ENCODE assay signal across 21 cellular contexts in genomic region chrX:120773801-120774200, GRCh38.
"Had no signal": no experiment of that assay in that cellular context is flagged by ENCODE, and none has a peak within 500 bp of the region (broad histone marks: within the 10 kb centered on the region; RNA-seq: fewer than 3 reads in every experiment).

No MANE protein-coding gene starts in this region.

- H3K9me3 ChIP-seq: esophagus muscularis mucosa, gastrocnemius medialis, left lung, lower lobe of right lung, neutrophil, psoas muscle, sigmoid colon, thoracic aorta, transverse colon had no signal

- H3K4me3 ChIP-seq: esophagus muscularis mucosa, gastrocnemius medialis, left lung, lower lobe of right lung, psoas muscle, sigmoid colon, skin epidermis, thoracic aorta, transverse colon had no signal

- H3K36me3 ChIP-seq: esophagus muscularis mucosa, gastrocnemius medialis, left lung, lower lobe of right lung, neutrophil, sigmoid colon, thoracic aorta, transverse colon had no signal

- H3K27me3 ChIP-seq: esophagus muscularis mucosa, gastrocnemius medialis, left lung, neutrophil, sigmoid colon, transverse colon had no signal

- DNase-seq: effector memory CD8-positive, alpha-beta T cell; gastrocnemius medialis; glutamatergic neuron; islet precursor cell; left lung; lower lobe of right lung; mesendoderm; naive thymus-derived CD8-positive, alpha-beta T cell; psoas muscle; retina; sigmoid colon; stimulated activated CD4-positive, alpha-beta T cell treated with anti-CD3 and anti-CD28 coated beads, Interleukin-2, amount 100 ng/mL, for 24 hours; stimulated activated CD4-positive, alpha-beta T cell treated with anti-CD3 and anti-CD28 coated beads, Interleukin-4, amount 100 ng/mL, for 4 hours; stimulated activated naive B cell treated with anti-CD40 and anti-IgM and Interleukin-4, amounts not matched to agents 10 μg/mL and 1 μg/mL and 100 μg/mL, for 72 hours; stimulated activated naive CD8-positive, alpha-beta T cell treated with anti-CD3 and anti-CD28 coated beads, Interleukin-15, amount 100 ng/mL, for 72 hours; transverse colon had no signal

- H3K27ac ChIP-seq: epithelial cell of prostate, esophagus muscularis mucosa, gastrocnemius medialis, left lung, lower lobe of right lung, neutrophil, psoas muscle, sigmoid colon, skin epidermis, thoracic aorta, transverse colon had no signal

- ATAC-seq: effector memory CD8-positive, alpha-beta T cell; left lung; lower lobe of right lung; psoas muscle; stimulated activated naive B cell treated with anti-CD40 and anti-IgM and Interleukin-4, amounts not matched to agents 10 μg/mL and 1 μg/mL and 100 μg/mL, for 72 hours; stimulated activated naive CD8-positive, alpha-beta T cell treated with anti-CD3 and anti-CD28 coated beads, Interleukin-15, amount 100 ng/mL, for 72 hours had no signal

- H3K4me1 ChIP-seq: esophagus muscularis mucosa, gastrocnemius medialis, left lung, lower lobe of right lung, psoas muscle, sigmoid colon, transverse colon had no signal
